In genomic region chr4:72290737-72291136, GRCh38 we compare ENCODE assay signal across 34 cellular contexts.
"Had no signal": no experiment of that assay in that cellular context is flagged by ENCODE, and none has a peak within 500 bp of the region (broad histone marks: within the 10 kb centered on the region; RNA-seq: fewer than 3 reads in every experiment).

No MANE protein-coding gene starts in this region.

- DNase-seq: Karpas-422, Kasumi-1, MG63, MM.1S, MV-4-11, NCI-H1048, NCI-H1092, NCI-H1092 treated with DMSO at 0.1 percent for 48 hours, NCI-H1105, NCI-H1105 treated with DMSO at 0.1 percent for 48 hours, NCI-H1417, NCI-H1417 treated with DMSO at 0.1 percent for 48 hours, NCI-H1436, NCI-H1436 treated with DMSO at 0.1 percent for 48 hours, NCI-H146, NCI-H1694, NCI-H1694 treated with DMSO at 0.1 percent for 48 hours, NCI-H187, NCI-H187 treated with DMSO at 0.1 percent for 48 hours, NCI-H1930, NCI-H2029, NCI-H2029 treated with DMSO at 0.1 percent for 48 hours, NCI-H2081, NCI-H2081 treated with DMSO at 0.1 percent for 48 hours, NCI-H2107, NCI-H2171, NCI-H2171 treated with DMSO at 0.1 percent for 48 hours, NCI-H2227 treated with DMSO at 0.1 percent for 48 hours, NCI-H226, NCI-H345, NCI-H446, NCI-H446 treated with DMSO at 0.1 percent for 48 hours, NCI-H510A had no signal

- H3K9me3 ChIP-seq: MG63 had no signal

- H3K27me3 ChIP-seq: MG63 had no signal

- H3K27ac ChIP-seq: KMS-11 had no signal

- H3K9ac ChIP-seq: KMS-11 had no signal

- H3K4me3 ChIP-seq: MG63 had no signal

- H3K4me2 ChIP-seq: KMS-11 had no signal
